In genomic region chr17:82120148-82120547, GRCh38 we compare ENCODE assay signal across 14 cellular contexts. TPM values are rescaled to one million over a fixed set of nuclear protein-coding genes. Genes with fewer than 3 reads are reported as not detected.
DNase-seq lines count a peak whose midpoint lies in the region; ATAC-seq and TF ChIP-seq lines count a peak whose summit lies in the region.
"Had no signal": no experiment of that assay in that cellular context is flagged by ENCODE, and none has a peak within 500 bp of the region (broad histone marks: within the 10 kb centered on the region; RNA-seq: fewer than 3 reads in every experiment).

No MANE protein-coding gene starts in this region.

- H3K4me3 ChIP-seq in Panc1 (ENCODE audit: low read depth in 2 of 2, low read length in 2 of 2) = no peak overlapping the region
- H3K4me3 ChIP-seq in adipocyte (ENCODE audit: low read length) = no peak overlapping the region
- H3K4me3 ChIP-seq: prostate gland had no signal

- H3K4me1 Mint-ChIP-seq in neural crest cell = peaks cover 50% of the 10 kb centered on the region
- H3K4me1 Mint-ChIP-seq: memory B cell had no signal

- H3K4me1 ChIP-seq in Panc1 (ENCODE audit: control insufficient read depth, insufficient read depth, low read length) (no peaks in the 10 kb centered on the region), adipocyte (ENCODE audit: control insufficient read depth, insufficient read depth, low read length) (no peaks in the 10 kb centered on the region)
- H3K4me1 ChIP-seq: prostate gland had no signal

- intact Hi-C loops in Panc1 (cut with micrococcal nuclease; ENCODE audit: unreplicated experiment) = no loop called here

- CTCF ChIA-PET in Panc1 (lab: Charles Lee) = no interaction called here

- no peaks in the 10 kb centered on the region for H3K27me3 Mint-ChIP-seq in neural crest cell (ENCODE audit: low read depth)
- H3K27me3 Mint-ChIP-seq: memory B cell had no signal

- no peak overlapping the region for H3K27ac Mint-ChIP-seq in neural crest cell (ENCODE audit: unreplicated experiment)
- H3K27ac Mint-ChIP-seq: memory B cell had no signal

- POLR2A ChIA-PET in Panc1 (lab: Charles Lee) = no interaction called here

- H3K4me3 Mint-ChIP-seq in neural crest cell = peak overlapping the region; percentile 9
- H3K4me3 Mint-ChIP-seq: memory B cell had no signal

- TF ChIP-seq CTCF in Panc1 (IDR thresholded peaks at IDR 0.05) = no peak
- TF ChIP-seq CTCF in neural crest cell (conservative IDR thresholded peaks at IDR 0.05) = no peak

- no TSS peak for BruUV-seq in Panc1 (replicated peaks; lab: Mats Ljungman, UMichigan)

- no peaks in the 10 kb centered on the region for H3K9me3 Mint-ChIP-seq in neural crest cell
- H3K9me3 Mint-ChIP-seq: memory B cell had no signal

- DNase-seq in activated CD4-positive, CD25-positive, alpha-beta regulatory T cell treated with anti-CD3 and anti-CD28 coated beads, Interleukin-2, amount 50 U/mL, for 72 hours = no peak
- DNase-seq in Panc1 (ENCODE audit: low read depth, low spot score) (no peak), adipocyte (ENCODE audit: low read depth) (peak; percentile 28), neural crest cell (ENCODE audit: low read depth, low spot score) (no peak), dedifferentiated amniotic fluid mesenchymal stem cell (ENCODE audit: extremely low spot score) (no peak), ureter (ENCODE audit: low spot score) (no peak)
- DNase-seq: effector CD4-positive, alpha-beta T cell; NCI-H2171 treated with DMSO at 0.1 percent for 48 hours; stimulated activated CD4-positive, alpha-beta T cell treated with anti-CD3 and anti-CD28 coated beads, Interleukin-4, amount 100 ng/mL, for 1 hour; substantia nigra had no signal

- H3K27ac ChIP-seq in Panc1 (ENCODE audit: low read length) = no peak overlapping the region
- H3K27ac ChIP-seq: prostate gland had no signal

- no peak overlapping the region for H3K9ac ChIP-seq in adipocyte (ENCODE audit: low read length)

- H3K27me3 ChIP-seq in Panc1 (ENCODE audit: control insufficient read depth, insufficient read depth, low read length) (no peaks in the 10 kb centered on the region), adipocyte (replicated peaks; ENCODE audit: control insufficient read depth, insufficient read depth, low read length) (no peaks in the 10 kb centered on the region)

- no peaks in the 10 kb centered on the region for H3K9me3 ChIP-seq in Panc1 (ENCODE audit: control insufficient read depth, insufficient read depth, low read depth, low read length)
- H3K9me3 ChIP-seq in adipocyte (ENCODE audit: control insufficient read depth, low read length) = no peaks in the 10 kb centered on the region
- H3K9me3 ChIP-seq: prostate gland had no signal

- peak; percentile 63 to 78 for ATAC-seq in activated CD4-positive, CD25-positive, alpha-beta regulatory T cell treated with anti-CD3 and anti-CD28 coated beads, Interleukin-2, amount 50 U/mL, for 24 hours
- ATAC-seq in Panc1 = peak; percentile 42; the same call in 1 of the 2 replicates
- no peak for ATAC-seq in HG02981 (IDR thresholded peaks at IDR 0.05; ENCODE audit: unreplicated experiment)

- no peaks in the 10 kb centered on the region for H3K36me3 ChIP-seq in Panc1 (ENCODE audit: control insufficient read depth, insufficient read depth, low read length)
- peaks cover 4% of the 10 kb centered on the region for H3K36me3 ChIP-seq in adipocyte (ENCODE audit: control insufficient read depth, insufficient read depth, low read length, severe bottlenecking)
- H3K36me3 ChIP-seq: prostate gland had no signal

- in situ Hi-C loops in Panc1 (cut with HindIII; ENCODE audit: low pct_unique_long_range_greater_than_20kb, low sequenced_read_pairs) = no loop called here

- peaks cover 5% of the 10 kb centered on the region for H3K36me3 Mint-ChIP-seq in neural crest cell (ENCODE audit: low read depth)

RNA-seq across cellular contexts. Expression of gene FASN, which starts 22.1 kb away (rescaled TPM):
- total RNA-seq in Panc1 (2021; ENCODE audit: unreplicated experiment) (956 TPM), neural crest cell (816 and 839 TPM in 2 replicates), ureter (165 TPM)
- 789 TPM for polyA plus RNA-seq in Panc1 (2012; ENCODE audit: insufficient read length)

RNA-seq across cellular contexts. Expression of gene DUS1L, which starts 54.5 kb away (rescaled TPM):
- total RNA-seq in Panc1 (2021; ENCODE audit: unreplicated experiment) (115 TPM), neural crest cell (126 and 131 TPM in 2 replicates), ureter (158 TPM)
- 157 TPM for polyA plus RNA-seq in Panc1 (2012; ENCODE audit: insufficient read length)
